ENCODE assay signal across 16 cellular contexts in genomic region chr10:102634696-102635095, GRCh38. TPM values are rescaled to one million over a fixed set of nuclear protein-coding genes. Genes with fewer than 3 reads are reported as not detected.
DNase-seq lines count a peak whose midpoint lies in the region; FAIRE-seq and TF ChIP-seq lines count a peak whose summit lies in the region.
"Had no signal": no experiment of that assay in that cellular context is flagged by ENCODE, and none has a peak within 500 bp of the region (broad histone marks: within the 10 kb centered on the region; RNA-seq: fewer than 3 reads in every experiment).

No MANE protein-coding gene starts in this region.

- no peak overlapping the region for H2BK12ac ChIP-seq in H9 (ENCODE audit: insufficient read length, low read depth, low read length)

- no peak overlapping the region for H3K4me2 ChIP-seq in H9 (ENCODE audit: insufficient read depth, insufficient read length, low read length)

- TF ChIP-seq CTCF in H9 (conservative IDR thresholded peaks at IDR 0.05) (no peak), bronchial epithelial cell (IDR thresholded peaks at IDR 0.05; ENCODE audit: insufficient read depth, low read length, severe bottlenecking) (no peak), stomach (IDR thresholded peaks at IDR 0.05) (no peak), BE2C (IDR thresholded peaks at IDR 0.05; ENCODE audit: low read depth, low read length) (no peak), transverse colon (IDR thresholded peaks at IDR 0.05) (no peak)

- H3K9me3 ChIP-seq in H9 (ENCODE audit: control insufficient read depth, low read depth, low read length) (no peaks in the 10 kb centered on the region), mesodermal cell (ENCODE audit: control insufficient read depth, low read length) (no peaks in the 10 kb centered on the region), stomach (no peaks in the 10 kb centered on the region), BE2C (no peaks in the 10 kb centered on the region), transverse colon (no peaks in the 10 kb centered on the region)
- H3K9me3 ChIP-seq: gastroesophageal sphincter, ovary had no signal

- no peaks in the 10 kb centered on the region for H3K23me2 ChIP-seq in H9 (ENCODE audit: insufficient read length, low read depth, low read length, poor library complexity, severe bottlenecking)

- no peak overlapping the region for H3K9ac ChIP-seq in H9 (ENCODE audit: extremely low read depth, insufficient read length, low read length)

- no peaks in the 10 kb centered on the region for H3K36me3 ChIP-seq in ACC112 (ENCODE audit: insufficient read depth, low read length)
- no peaks in the 10 kb centered on the region for H3K36me3 ChIP-seq in bronchial epithelial cell (ENCODE audit: control insufficient read depth, insufficient read depth, low read length)
- peaks cover 18% of the 10 kb centered on the region for H3K36me3 ChIP-seq in mesodermal cell (ENCODE audit: control insufficient read depth, insufficient read depth, low read length)
- peaks cover 6 to 19% (median 12%) of the 10 kb centered on the region in 4 donors for H3K36me3 ChIP-seq in stomach
- H3K36me3 ChIP-seq in BE2C, result no peaks in the 10 kb centered on the region
- no peaks in the 10 kb centered on the region for H3K36me3 ChIP-seq in transverse colon
- H3K36me3 ChIP-seq: ovary had no signal

- H3K27me3 ChIP-seq in ACC112 (ENCODE audit: insufficient read depth, low read length) (no peaks in the 10 kb centered on the region), H9 (ENCODE audit: insufficient read depth, low read length) (no peaks in the 10 kb centered on the region), bronchial epithelial cell (ENCODE audit: control insufficient read depth, insufficient read depth, low read length) (no peaks in the 10 kb centered on the region), stomach (no peaks in the 10 kb centered on the region), BE2C (no peaks in the 10 kb centered on the region), transverse colon (no peaks in the 10 kb centered on the region)
- H3K27me3 ChIP-seq: dorsolateral prefrontal cortex, gastroesophageal sphincter, ovary had no signal

- H3K18ac ChIP-seq in H9 (ENCODE audit: insufficient read length, low read depth, low read length), result no peak overlapping the region

- in situ Hi-C loops in transverse colon (cut with MboI; ENCODE audit: low pct_ligation_motif_present in 1 of 4, low pct_unique_long_range_greater_than_20kb in 1 of 4, low sequenced_read_pairs in 3 of 4), result no loop called here

- TF ChIP-seq POLR2A in stomach (IDR thresholded peaks at IDR 0.05) (no peak), transverse colon (IDR thresholded peaks at IDR 0.05) (no peak)

- no CpG with 5 or more reads among the region's 4 CpGs for WGBS in H9 (ENCODE audit: extremely low coverage, insufficient read length, low lambda C conversion rate)
- WGBS in mesodermal cell (ENCODE audit: insufficient coverage in 2 of 2), 2 experiments, result 58 to 80% methylated on average over 1 to 2 of the region's 4 CpGs
- WGBS in stomach, 5 donors, result 36 to 57% (median 50%) methylated on average over 4 of the region's 4 CpGs
- 64% methylated on average over 4 of the region's 4 CpGs; no CpG with 5 or more reads in 1 of the 2 donors for WGBS in transverse colon (ENCODE audit: low coverage in 1 of 2), 2 donors

- peaks cover 44 to 48% of the 10 kb centered on the region in 2 experiments for H3K4me1 Mint-ChIP-seq in H9

- DNase-seq in H9 (no peak), bronchial epithelial cell (ENCODE audit: low read depth) (peak; percentile 64), stomach (no peak), OCI-M2 (lab: John Stamatoyannopoulos, UW; ENCODE audit: unreplicated experiment) (no peak), BE2C (no peak), transverse colon (no peak)
- DNase-seq: activated CD4-positive, alpha-beta T cell treated with anti-CD3 and anti-CD28 coated beads, Interleukin-2, amount 50 U/mL, for 1 hour; dorsolateral prefrontal cortex; NCI-H1930; stimulated activated CD4-positive, alpha-beta T cell treated with anti-CD3 and anti-CD28 coated beads, Interleukin-1b, Interleukin-23, amount 100 ng/mL, for 48 hours had no signal

- H3K9me3 Mint-ChIP-seq in H9, result peaks cover 0 to 2% of the 10 kb centered on the region in 2 experiments; a peak in 1 of 5 replicates
- H3K9me3 Mint-ChIP-seq: stimulated activated memory B cell treated with anti-CD40 and anti-IgM and Interleukin-4, amounts not matched to agents 10 μg/mL and 1 μg/mL and 100 μg/mL, for 72 hours had no signal

- H3K79me2 ChIP-seq in ACC112 (ENCODE audit: control insufficient read depth, insufficient read depth, low read length, unreplicated experiment) (no peaks in the 10 kb centered on the region), H9 (ENCODE audit: insufficient read depth, low read length) (no peaks in the 10 kb centered on the region)

- no peak overlapping the region for H2BK5ac ChIP-seq in H9 (ENCODE audit: insufficient read length, low read length)

- H3K79me1 ChIP-seq in H9 (ENCODE audit: insufficient read depth, low read depth, low read length, poor library complexity, severe bottlenecking), result no peaks in the 10 kb centered on the region

- no peak overlapping the region for H2BK15ac ChIP-seq in H9 (ENCODE audit: low read depth, low read length)

- peak; percentile 7 for FAIRE-seq in bronchial epithelial cell (lab: Jason Lieb, UNC)
- FAIRE-seq: G401.6 had no signal

- H3K23ac ChIP-seq in H9 (ENCODE audit: insufficient read length, low read depth, low read length), result no peak overlapping the region

- H3K56ac ChIP-seq in H9 (ENCODE audit: insufficient read length, low read depth, low read length), result no peak overlapping the region

- no peak overlapping the region for H2AK5ac ChIP-seq in H9 (ENCODE audit: insufficient read length, low read length)

- intact Hi-C loops in stomach (cut with DNase I; ENCODE audit: low total_unique reads), result no loop called here
- intact Hi-C loops in transverse colon (cut with DNase I; ENCODE audit: low total_unique reads), result no loop called here

- H4K8ac ChIP-seq in H9 (replicated peaks; ENCODE audit: insufficient read length, low read depth, low read length), result no peak overlapping the region

- H4K5ac ChIP-seq in H9 (ENCODE audit: insufficient read length, low read depth, low read length), result no peak overlapping the region

- H2BK20ac ChIP-seq in H9 (ENCODE audit: low read depth, low read length, poor library complexity, severe bottlenecking), result no peak overlapping the region

- H3K4ac ChIP-seq in H9 (ENCODE audit: low read depth, low read length), result no peak overlapping the region

- no peak overlapping the region for H4K91ac ChIP-seq in H9 (ENCODE audit: insufficient read length, low read depth, low read length)

- TF ChIP-seq EP300 in stomach (IDR thresholded peaks at IDR 0.05) (no peak), transverse colon (IDR thresholded peaks at IDR 0.05; ENCODE audit: low read depth) (no peak)

- H3K27ac Mint-ChIP-seq in H9, result peak overlapping the region in 1 of 3 experiments; percentile 85; a peak in 1 of 7 replicates

- H2BK120ac ChIP-seq in H9 (ENCODE audit: low read depth, low read length, poor library complexity, severe bottlenecking), result no peak overlapping the region

- no peak overlapping the region for H3K4me3 ChIP-seq in ACC112 (ENCODE audit: low read depth, low read length)
- no peak overlapping the region for H3K4me3 ChIP-seq in bronchial epithelial cell (ENCODE audit: low read depth, low read length)
- no peak overlapping the region for H3K4me3 ChIP-seq in mesodermal cell (ENCODE audit: extremely low read depth, insufficient read depth, low read length, poor library complexity, severe bottlenecking)
- H3K4me3 ChIP-seq in stomach, result no peak overlapping the region
- no peak overlapping the region for H3K4me3 ChIP-seq in BE2C (ENCODE audit: low read depth, low read length)
- H3K4me3 ChIP-seq in transverse colon, result no peak overlapping the region
- H3K4me3 ChIP-seq: dorsolateral prefrontal cortex, gastroesophageal sphincter, ovary had no signal

- H3K4me1 ChIP-seq in ACC112 (ENCODE audit: control insufficient read depth, insufficient read depth, low read length, unreplicated experiment), result peaks cover 55% of the 10 kb centered on the region
- peaks cover 10% of the 10 kb centered on the region for H3K4me1 ChIP-seq in H9 (ENCODE audit: insufficient read depth, low read length)
- H3K4me1 ChIP-seq in mesodermal cell (ENCODE audit: control insufficient read depth, insufficient read depth, low read length, poor library complexity, severe bottlenecking), result peaks cover 60% of the 10 kb centered on the region
- peaks cover 20 to 48% (median 35%) of the 10 kb centered on the region in 4 donors for H3K4me1 ChIP-seq in stomach
- H3K4me1 ChIP-seq in BE2C, result peaks cover 19% of the 10 kb centered on the region
- H3K4me1 ChIP-seq in transverse colon, result peaks cover 15 to 40% (median 25%) of the 10 kb centered on the region in 4 donors

- H3T11ph ChIP-seq in H9 (ENCODE audit: low read length), result no peak overlapping the region

- H3K4me3 Mint-ChIP-seq in H9, result no peak overlapping the region; a peak in 1 of 5 replicates
- H3K4me3 Mint-ChIP-seq: stimulated activated memory B cell treated with anti-CD40 and anti-IgM and Interleukin-4, amounts not matched to agents 10 μg/mL and 1 μg/mL and 100 μg/mL, for 72 hours had no signal

- H3K36me3 Mint-ChIP-seq in H9 (ENCODE audit: insufficient read depth in 1 of 3, low read depth in 3 of 3), result peaks cover 0 to 4% (median 0%) of the 10 kb centered on the region in 3 experiments; a peak in 4 of 7 replicates

- peaks cover 4% of the 10 kb centered on the region; the same call in 1 of the 2 replicates for H3K27me3 Mint-ChIP-seq in H9 (ENCODE audit: low read depth)
- H3K27me3 Mint-ChIP-seq: stimulated activated memory B cell treated with anti-CD40 and anti-IgM and Interleukin-4, amounts not matched to agents 10 μg/mL and 1 μg/mL and 100 μg/mL, for 72 hours had no signal

- H3K27ac ChIP-seq in ACC112 (ENCODE audit: low read depth, low read length) (peak overlapping the region; percentile 85; the same call in 1 of the 2 replicates), H9 (ENCODE audit: insufficient read length, low read depth, low read length) (no peak overlapping the region), mesodermal cell (ENCODE audit: low read depth, low read length, severe bottlenecking) (peak overlapping the region; percentile 23), stomach (no peak overlapping the region), transverse colon (peak overlapping the region in 1 of 4 donors; percentile 13)

- no peaks in the 10 kb centered on the region for H4K20me1 ChIP-seq in H9 (ENCODE audit: control insufficient read depth, insufficient read depth, insufficient read length)

- peak overlapping the region; percentile 50 for H3K14ac ChIP-seq in H9 (ENCODE audit: insufficient read depth, low read length)

- H2AFZ ChIP-seq in ACC112 (ENCODE audit: low read length, unreplicated experiment) (no peak overlapping the region), H9 (ENCODE audit: low read length) (no peak overlapping the region)

RNA-seq across cellular contexts. Expression of gene TRIM8, which starts 9.6 kb away (rescaled TPM):
- total RNA-seq in H9 (2021) (37.0 and 40.6 TPM in 2 replicates), bronchial epithelial cell (31.1 and 41.2 TPM in 2 replicates), stomach (100 to 1,000 TPM in 3 of 5 donors, 10 to 100 TPM in 2; 40.0 to 253 (median 149) TPM), transverse colon (100 to 1,000 TPM in 1 of 4 donors, 10 to 100 TPM in 3; 59.1 to 108 (median 66.8) TPM)
- 138 TPM for polyA plus RNA-seq in mesodermal cell (2013, experiment 1 of 2)
- polyA plus RNA-seq in mesodermal cell (2013, experiment 2 of 2), result 118 TPM
- polyA plus RNA-seq in stomach, result 10 to 100 TPM; 45.6 to 83.2 (median 68.4) TPM
- 148 TPM for polyA plus RNA-seq in BE2C (2012; ENCODE audit: insufficient read depth, insufficient read length, low read depth)

Comparison
In these comparisons a context has a peak if more than half of its experiments do, and no peak if none do; other contexts are left out.
1. H3K27ac ChIP-seq: peak in ACC112 (single experiment) and mesodermal cell (single experiment); none in H9 (single experiment) and stomach (0 of 5).